ENCODE assay signal across 9 cellular contexts in the genomic region with DNA sequence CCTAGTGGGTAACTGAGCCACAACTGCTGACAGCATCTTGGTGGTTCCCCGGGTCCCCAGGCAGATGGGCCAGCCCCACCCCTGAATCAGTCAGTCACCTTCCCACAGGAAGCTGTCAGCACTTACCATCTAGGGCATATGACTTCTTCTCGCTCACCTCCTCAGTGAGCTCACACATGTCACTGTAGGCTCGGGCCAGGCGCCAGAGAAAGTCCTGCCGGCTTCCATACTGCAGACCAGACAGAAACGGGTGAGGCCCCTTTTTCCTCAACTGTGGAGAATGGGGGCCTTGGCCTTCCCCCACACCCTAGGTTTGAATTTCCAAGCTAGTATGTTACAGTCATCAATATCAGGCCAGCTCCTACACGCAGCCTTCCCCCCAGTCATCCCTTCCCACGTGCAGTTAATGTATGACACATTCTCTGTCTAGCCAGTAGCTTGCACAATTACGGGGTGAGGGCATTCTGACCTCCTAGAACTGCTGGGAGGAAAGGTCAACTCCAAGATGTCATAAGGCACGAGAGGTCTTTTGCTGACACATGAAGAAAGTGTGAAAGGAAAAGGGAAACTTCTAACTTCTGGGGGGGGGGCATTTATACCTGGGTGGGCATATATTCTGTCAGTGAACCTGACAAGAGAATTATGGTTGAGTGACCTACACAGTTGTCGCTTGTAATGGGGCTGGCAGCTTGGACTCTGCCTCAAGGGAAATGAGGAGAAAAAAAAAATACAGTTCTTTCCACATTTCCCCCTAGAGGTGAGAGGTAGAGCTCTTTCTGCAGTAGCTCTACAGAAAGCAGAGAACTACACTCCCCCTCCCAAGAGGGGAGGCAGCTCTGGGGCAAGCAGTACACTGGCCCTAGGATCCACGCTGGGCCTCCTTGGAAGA. TPM values are rescaled to one million over a fixed set of nuclear protein-coding genes. Genes with fewer than 3 reads are reported as not detected.
DNase-seq lines count a peak whose midpoint lies in the region; ATAC-seq and TF ChIP-seq lines count a peak whose summit lies in the region.
"Had no signal": no experiment of that assay in that cellular context is flagged by ENCODE, and none has a peak within 500 bp of the region (broad histone marks: within the 10 kb centered on the region; RNA-seq: fewer than 3 reads in every experiment).

No MANE protein-coding gene starts in this region.

- H3K4me1 Mint-ChIP-seq in MCF 10A (ENCODE audit: insufficient read depth, unreplicated experiment), result peaks cover 7% of the 10 kb centered on the region

- H3K27ac ChIP-seq in breast epithelium, result no peak overlapping the region

- peaks cover 62% of the 10 kb centered on the region for H3K36me3 Mint-ChIP-seq in MCF 10A (ENCODE audit: insufficient read depth, unreplicated experiment)

- no peak overlapping the region for H3K4me3 Mint-ChIP-seq in MCF 10A (ENCODE audit: unreplicated experiment)

- TF ChIP-seq CTCF in MCF 10A (IDR thresholded peaks at IDR 0.05; ENCODE audit: unreplicated experiment) (no peak), breast epithelium (IDR thresholded peaks at IDR 0.05) (no peak)

- no peaks in the 10 kb centered on the region for H3K4me1 ChIP-seq in breast epithelium
- H3K4me1 ChIP-seq in HAP-1, result no peaks in the 10 kb centered on the region

- H3K27ac Mint-ChIP-seq in MCF 10A (ENCODE audit: low read depth, unreplicated experiment), result peak overlapping the region; percentile 33

- POLR2A ChIA-PET in MCF 10A (lab: Yijun Ruan, JAX), result interaction anchor here (0.8 to 2.0 kb wide), 11 partner anchors 9 to 147 kb away, joined by 3 to 14 read pairs (median 4); partner anchors contain the start of genes C15orf62, GCHFR and RAD51

- intact Hi-C loops in MCF 10A (cut with micrococcal nuclease) (no loop called here), breast epithelium (cut with DNase I; ENCODE audit: low total_unique reads) (no loop called here)

- H3K9me3 ChIP-seq in breast epithelium, result no peaks in the 10 kb centered on the region
- no peaks in the 10 kb centered on the region for H3K9me3 ChIP-seq in HAP-1

- H3K27me3 ChIP-seq in breast epithelium, result no peaks in the 10 kb centered on the region
- no peaks in the 10 kb centered on the region for H3K27me3 ChIP-seq in HAP-1 (ENCODE audit: low read depth)

- DNase-seq in MCF 10A (ENCODE audit: unreplicated experiment) (peak; percentile 88), breast epithelium (ENCODE audit: low spot score in 2 of 2) (no peak), glomerular visceral epithelial cell (ENCODE audit: extremely low spot score) (peak; percentile 68), HAP-1 (ENCODE audit: low spot score in 2 of 2) (no peak)
- DNase-seq in activated CD8-positive, alpha-beta memory T cell treated with anti-CD3 and anti-CD28 coated beads for 24 hours, result peak; percentile 81
- DNase-seq in stimulated activated CD8-positive, alpha-beta memory T cell treated with anti-CD3 and anti-CD28 coated beads, Interleukin-15, amount 100 ng/mL, for 4 hours (ENCODE audit: low read depth in 2 of 2), result peak; percentile 43 to 50

- no TSS peak for BruUV-seq in MCF 10A (replicated peaks; lab: Mats Ljungman, UMichigan)

- ATAC-seq in HG02588 (IDR thresholded peaks at IDR 0.05; ENCODE audit: unreplicated experiment) (no peak), HG03432 (IDR thresholded peaks at IDR 0.05; ENCODE audit: unreplicated experiment) (no peak)

- H3K9me3 Mint-ChIP-seq in MCF 10A (ENCODE audit: unreplicated experiment), result no peaks in the 10 kb centered on the region

- no peak for TF ChIP-seq POLR2A in breast epithelium (IDR thresholded peaks at IDR 0.05)

- H3K4me3 ChIP-seq in breast epithelium, result no peak overlapping the region
- no peak overlapping the region for H3K4me3 ChIP-seq in HAP-1

- no peaks in the 10 kb centered on the region for H3K27me3 Mint-ChIP-seq in MCF 10A (ENCODE audit: insufficient read depth, unreplicated experiment)

- in situ Hi-C loops in HAP-1 (cut with MboI; ENCODE audit: low sequenced_read_pairs), result no loop called here

- CTCF ChIA-PET in MCF 10A (lab: Yijun Ruan, JAX), result interaction anchor here (0.5 to 1.9 kb wide), 16 partner anchors 9 to 506 kb away, joined by 3 to 10 read pairs (median 4); partner anchors contain the start of genes VPS18 and ZFYVE19

- H3K36me3 ChIP-seq in breast epithelium (peaks cover 7% of the 10 kb centered on the region), HAP-1 (replicated peaks) (peaks cover 68% of the 10 kb centered on the region)

RNA-seq across cellular contexts. Expression of gene RMDN3, which starts 10.9 kb away (rescaled TPM):
- total RNA-seq in MCF 10A (2022) (31.8 and 36.1 TPM in 2 replicates), breast epithelium (10 to 100 TPM; 31.5 to 35.4 (median 34.4) TPM)

RNA-seq across cellular contexts. Expression of gene GCHFR, which starts 19.7 kb away (rescaled TPM):
- 7.2 and 8.2 TPM in 2 replicates for total RNA-seq in MCF 10A (2022)
- total RNA-seq in breast epithelium, result 100 to 1,000 TPM in 1 of 3 donors, 10 to 100 TPM in 2; 56.0 to 100 (median 61.9) TPM

RNA-seq across cellular contexts. Expression of gene C15orf62, which starts 25.6 kb away (rescaled TPM):
- 0.26 and 0.52 TPM in 2 replicates for total RNA-seq in MCF 10A (2022)
- total RNA-seq in breast epithelium, result 1 to 10 TPM in 2 of 3 donors, under 1 TPM in 1; 0.48 to 4.7 (median 2.0) TPM
- total RNA-seq: temporal lobe had no signal

RNA-seq across cellular contexts. Expression of gene RAD51, which starts 49.2 kb away (rescaled TPM):
- total RNA-seq in MCF 10A (2022), result 6.1 and 7.1 TPM in 2 replicates
- under 1 TPM in 1 of 3 donors, not detected in 2; 0.44 TPM for total RNA-seq in breast epithelium

Comparison
In these comparisons a context has a peak if more than half of its experiments do, and no peak if none do; other contexts are left out.
1. DNase-seq: peak in MCF 10A (single experiment), activated CD8-positive, alpha-beta memory T cell treated with anti-CD3 and anti-CD28 coated beads for 24 hours (single experiment), glomerular visceral epithelial cell (single experiment) and stimulated activated CD8-positive, alpha-beta memory T cell treated with anti-CD3 and anti-CD28 coated beads, Interleukin-15, amount 100 ng/mL, for 4 hours (2 of 2); none in breast epithelium (0 of 2) and HAP-1 (0 of 2).